26 cellular contexts compared by ENCODE assay signal in genomic region chr5:81288021-81288433, GRCh38. TPM values are rescaled to one million over a fixed set of nuclear protein-coding genes. Genes with fewer than 3 reads are reported as not detected.
DNase-seq lines count a peak whose midpoint lies in the region; ATAC-seq, FAIRE-seq and TF ChIP-seq lines count a peak whose summit lies in the region.
"Had no signal": no experiment of that assay in that cellular context is flagged by ENCODE, and none has a peak within 500 bp of the region (broad histone marks: within the 10 kb centered on the region; RNA-seq: fewer than 3 reads in every experiment).

No MANE protein-coding gene starts in this region.

- H3K4me3 Mint-ChIP-seq in activated T-helper 17 cell treated with anti-CD3 and anti-CD28 coated beads, Interleukin-2, amount 50 U/mL, for 72 hours = peak overlapping the region; percentile 54
- no peak overlapping the region for H3K4me3 Mint-ChIP-seq in WTC11
- H3K4me3 Mint-ChIP-seq: activated naive CD4-positive, alpha-beta T cell treated with anti-CD3 and anti-CD28 coated beads, Interleukin-2, amount 50 U/mL, for 24 hours; CD4-positive, alpha-beta T cell; stimulated activated memory B cell treated with anti-CD40 and anti-IgM and Interleukin-4, amounts not matched to agents 10 μg/mL and 1 μg/mL and 100 μg/mL, for 72 hours had no signal

- ATAC-seq in GM21723 (IDR thresholded peaks at IDR 0.05; ENCODE audit: unreplicated experiment) (peak; percentile 43), WTC11 (no peak), HG03469 (IDR thresholded peaks at IDR 0.05; ENCODE audit: unreplicated experiment) (no peak)
- peak; percentile 13 for ATAC-seq in activated T-helper 17 cell treated with anti-CD3 and anti-CD28 coated beads, Interleukin-2, amount 50 U/mL, for 72 hours (replicated peaks)
- ATAC-seq: stimulated activated memory B cell treated with anti-CD40 and anti-IgM and Interleukin-4, amounts not matched to agents 10 μg/mL and 1 μg/mL and 100 μg/mL, for 72 hours had no signal

- POLR2A ChIA-PET in WTC11 (lab: Charles Lee) = no interaction called here

- CTCF ChIA-PET in WTC11 (lab: Charles Lee) = interaction anchor here (1.6 kb wide), 1 partner anchor 12 kb away, joined by 6 read pairs; no protein-coding TSS in a partner anchor

- DNase-seq in COR-L47 (lab: John Stamatoyannopoulos, UW) (peak; percentile 4), GM12892 (ENCODE audit: insufficient read length) (no peak), NCI-H2171 (lab: John Stamatoyannopoulos, UW) (no peak), WTC11 (ENCODE audit: low spot score) (no peak)
- DNase-seq: activated CD4-positive, alpha-beta memory T cell treated with anti-CD3 and anti-CD28 coated beads, Interleukin-2, amount 10 ng/mL, durations not matched to agents 7 days and 5 days; activated T-cell treated with anti-CD3 and anti-CD28 coated beads, Interleukin-2, amount 50 U/mL, for 48 hours; anterior cingulate cortex; CD4-positive, alpha-beta T cell; DMS153; GF-D8; HCEC 1CT; NCI-H1417; NCI-H2107; NCI-H510A; SK-N-SH; stimulated activated CD4-positive, alpha-beta T cell treated with anti-CD3 and anti-CD28 coated beads, Interleukin-1b, Interleukin-23, amount 100 ng/mL, for 48 hours; thyroid gland had no signal

- H3K27me3 Mint-ChIP-seq in activated T-helper 17 cell treated with anti-CD3 and anti-CD28 coated beads, Interleukin-2, amount 50 U/mL, for 72 hours = no peaks in the 10 kb centered on the region
- no peaks in the 10 kb centered on the region for H3K27me3 Mint-ChIP-seq in WTC11 (ENCODE audit: low read depth)
- H3K27me3 Mint-ChIP-seq: activated CD4-positive, alpha-beta memory T cell treated with anti-CD3 and anti-CD28 coated beads, Interleukin-2, amount 10 ng/mL, durations not matched to agents 7 days and 5 days; activated naive CD4-positive, alpha-beta T cell treated with anti-CD3 and anti-CD28 coated beads, Interleukin-2, amount 50 U/mL, for 24 hours; CD4-positive, alpha-beta T cell; stimulated activated memory B cell treated with anti-CD40 and anti-IgM and Interleukin-4, amounts not matched to agents 10 μg/mL and 1 μg/mL and 100 μg/mL, for 72 hours had no signal

- TF ChIP-seq POLR2A in GM12892 (IDR thresholded peaks at IDR 0.05; ENCODE audit: low read depth, low read length) = no peak

- H3K9me3 Mint-ChIP-seq in activated T-helper 17 cell treated with anti-CD3 and anti-CD28 coated beads, Interleukin-2, amount 50 U/mL, for 72 hours = peaks cover 10% of the 10 kb centered on the region
- H3K9me3 Mint-ChIP-seq in WTC11 = peaks cover 27% of the 10 kb centered on the region

- peaks cover 39% of the 10 kb centered on the region for H3K4me1 Mint-ChIP-seq in activated T-helper 17 cell treated with anti-CD3 and anti-CD28 coated beads, Interleukin-2, amount 50 U/mL, for 72 hours
- no peaks in the 10 kb centered on the region for H3K4me1 Mint-ChIP-seq in WTC11

- no peak for TF ChIP-seq CTCF in WTC11 (IDR thresholded peaks at IDR 0.05)

- FAIRE-seq in GM12892 (lab: Jason Lieb, UNC) = peak; percentile 38
- FAIRE-seq: GM12891 had no signal

- peaks cover 29% of the 10 kb centered on the region for H3K36me3 Mint-ChIP-seq in activated T-helper 17 cell treated with anti-CD3 and anti-CD28 coated beads, Interleukin-2, amount 50 U/mL, for 72 hours (ENCODE audit: low read depth)
- H3K36me3 Mint-ChIP-seq in WTC11 = peaks cover 28% of the 10 kb centered on the region

- H3K27ac Mint-ChIP-seq in activated T-helper 17 cell treated with anti-CD3 and anti-CD28 coated beads, Interleukin-2, amount 50 U/mL, for 72 hours = peak overlapping the region; percentile 76
- no peak overlapping the region for H3K27ac Mint-ChIP-seq in WTC11
- H3K27ac Mint-ChIP-seq: activated naive CD4-positive, alpha-beta T cell treated with anti-CD3 and anti-CD28 coated beads, Interleukin-2, amount 50 U/mL, for 24 hours; CD4-positive, alpha-beta T cell; stimulated activated memory B cell treated with anti-CD40 and anti-IgM and Interleukin-4, amounts not matched to agents 10 μg/mL and 1 μg/mL and 100 μg/mL, for 72 hours had no signal

TF ChIP-seq in WTC11, 78 proteins besides CTCF, POLR2A, EP300 and RAD21 (continues in another document):
- TF ChIP-seq PRRX2 (CRISPR knock-in tag; IDR thresholded peaks at IDR 0.05) (no peak), E2F5 (CRISPR knock-in tag; IDR thresholded peaks at IDR 0.05) (no peak), ATF3 (CRISPR knock-in tag; conservative IDR thresholded peaks at IDR 0.05) (no peak), TCF7 (CRISPR knock-in tag; IDR thresholded peaks at IDR 0.05; ENCODE audit: low read depth) (no peak), HMGA2 (CRISPR knock-in tag; IDR thresholded peaks at IDR 0.05) (no peak), ZNF263 (CRISPR knock-in tag; IDR thresholded peaks at IDR 0.05; ENCODE audit: low read depth) (no peak), EMX1 (CRISPR knock-in tag; IDR thresholded peaks at IDR 0.05) (no peak), NR3C1 (CRISPR knock-in tag; conservative IDR thresholded peaks at IDR 0.05; ENCODE audit: low read depth) (no peak), FOXJ3 (CRISPR knock-in tag; IDR thresholded peaks at IDR 0.05; ENCODE audit: borderline replicate concordance) (no peak), IRF1 (CRISPR knock-in tag; IDR thresholded peaks at IDR 0.05) (no peak), E2F1 (CRISPR knock-in tag; IDR thresholded peaks at IDR 0.05) (no peak), PRDM15 (CRISPR knock-in tag; IDR thresholded peaks at IDR 0.05) (no peak), E2F4 (CRISPR knock-in tag; IDR thresholded peaks at IDR 0.05; ENCODE audit: borderline replicate concordance, low read depth) (no peak)

RNA-seq across cellular contexts. Expression of gene ZCCHC9, which starts 13.4 kb away (rescaled TPM):
- 45.9 TPM for polyA plus RNA-seq in GM12892 (2012; ENCODE audit: missing spikeins)
- total RNA-seq in activated T-helper 17 cell treated with anti-CD3 and anti-CD28 coated beads, Interleukin-2, amount 50 U/mL, for 72 hours = 10 to 100 TPM; 34.9 to 43.5 TPM
- 30.4 to 30.8 TPM (median 30.8 TPM) in 3 replicates for total RNA-seq in WTC11 (2021)

RNA-seq across cellular contexts. Expression of gene CKMT2, which starts 54.9 kb away (rescaled TPM):
- 0.76 TPM for polyA plus RNA-seq in GM12892 (2012; ENCODE audit: missing spikeins)
- not detected for total RNA-seq in activated T-helper 17 cell treated with anti-CD3 and anti-CD28 coated beads, Interleukin-2, amount 50 U/mL, for 72 hours
- total RNA-seq in WTC11 (2021) = 1.8 to 3.1 TPM (median 2.4 TPM) in 3 replicates
- total RNA-seq: activated CD4-positive, alpha-beta memory T cell treated with anti-CD3 and anti-CD28 coated beads, Interleukin-2, amount 10 ng/mL, durations not matched to agents 7 days and 5 days; kidney epithelial cell; LHCN-M2; T-helper 2 cell treated with Interferon-gamma antibody and Interleukin-4, amounts not matched to agents 100 ng/mL and 5 ng/mL, for 36 hours had no signal
- polyA plus RNA-seq: SK-N-SH had no signal

Comparison
In these comparisons a context has a peak if more than half of its experiments do, and no peak if none do; other contexts are left out.
1. ATAC-seq: peak in GM21723 (single experiment) and activated T-helper 17 cell treated with anti-CD3 and anti-CD28 coated beads, Interleukin-2, amount 50 U/mL, for 72 hours (single experiment); none in WTC11 (single experiment) and HG03469 (single experiment).